16 cellular contexts compared by ENCODE assay signal in the genomic region with DNA sequence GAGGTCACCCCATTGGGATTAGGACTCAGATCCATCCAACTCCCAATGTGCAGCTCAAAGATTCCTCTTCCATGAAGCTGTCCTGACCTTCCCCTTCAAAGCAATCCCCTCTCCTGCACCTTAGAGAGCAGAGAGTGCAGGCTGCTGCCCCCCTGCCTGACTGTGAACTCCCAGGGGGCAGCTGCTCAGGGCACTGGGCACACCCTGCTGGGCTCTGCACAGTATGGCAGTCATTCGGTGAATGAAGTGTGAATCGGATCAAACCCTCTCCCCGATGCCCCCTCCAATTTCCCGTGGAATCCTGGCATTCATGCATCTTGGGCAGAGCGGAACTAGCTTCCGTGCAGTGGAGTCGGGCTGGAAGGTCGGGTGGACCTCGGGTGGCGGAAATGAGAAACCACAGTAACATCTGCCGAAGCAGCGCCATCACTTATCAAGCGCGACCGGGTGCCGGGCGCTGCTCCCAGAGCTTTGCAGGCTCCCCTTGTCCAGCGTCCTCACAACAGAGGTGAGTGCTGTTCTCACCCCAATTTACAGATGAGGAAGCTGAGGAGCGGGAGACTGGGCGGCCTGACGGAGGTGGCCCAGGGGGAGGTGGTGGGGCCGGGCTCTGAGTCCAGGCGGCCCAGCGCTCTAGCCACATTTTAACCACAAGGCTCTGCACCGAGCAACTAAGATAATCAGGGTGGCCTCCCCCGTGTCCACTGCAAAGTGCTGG. TPM values are rescaled to one million over a fixed set of nuclear protein-coding genes. Genes with fewer than 3 reads are reported as not detected.
DNase-seq lines count a peak whose midpoint lies in the region; ATAC-seq and TF ChIP-seq lines count a peak whose summit lies in the region.
"Had no signal": no experiment of that assay in that cellular context is flagged by ENCODE, and none has a peak within 500 bp of the region (broad histone marks: within the 10 kb centered on the region; RNA-seq: fewer than 3 reads in every experiment).

No MANE protein-coding gene starts in this region.

- H3K36me3 ChIP-seq in WERI-Rb-1 (no peaks in the 10 kb centered on the region), sigmoid colon (no peaks in the 10 kb centered on the region)

- no peak for TF ChIP-seq EP300 in sigmoid colon (IDR thresholded peaks at IDR 0.05)

- H3K4me1 ChIP-seq in sigmoid colon = no peaks in the 10 kb centered on the region

- H3K9me3 ChIP-seq in WERI-Rb-1 (ENCODE audit: severe bottlenecking) (no peaks in the 10 kb centered on the region), sigmoid colon (peaks cover 0 to 10% (median 7%) of the 10 kb centered on the region in 4 donors)
- H3K9me3 ChIP-seq: SK-N-SH had no signal

- DNase-seq in left cardiac atrium = peak; percentile 2
- no peak for DNase-seq in Right ventricle myocardium inferior (ENCODE audit: missing footprints)
- DNase-seq in NB4 (ENCODE audit: low read depth) = peak; percentile 90
- no peak for DNase-seq in WERI-Rb-1
- DNase-seq in sigmoid colon = peak; percentile 56
- DNase-seq in stimulated activated naive B cell treated with anti-CD40 and anti-IgM and Interleukin-4, amounts not matched to agents 10 μg/mL and 1 μg/mL and 100 μg/mL, for 72 hours = no peak
- DNase-seq in NCI-H1105 treated with DMSO at 0.1 percent for 48 hours (lab: John Stamatoyannopoulos, UW) = no peak
- DNase-seq: HFFc6, NCI-H1417 treated with DMSO at 0.1 percent for 48 hours, NCI-H1930, NCI-H2171, SHP77, SK-N-SH had no signal

- H3K27me3 Mint-ChIP-seq in stimulated activated naive B cell treated with anti-CD40 and anti-IgM and Interleukin-4, amounts not matched to agents 10 μg/mL and 1 μg/mL and 100 μg/mL, for 72 hours = peaks cover 12 to 29% of the 10 kb centered on the region in 2 donors

- H3K4me1 Mint-ChIP-seq in stimulated activated naive B cell treated with anti-CD40 and anti-IgM and Interleukin-4, amounts not matched to agents 10 μg/mL and 1 μg/mL and 100 μg/mL, for 72 hours = no peaks in the 10 kb centered on the region

- H3K4me3 ChIP-seq in NB4 (ENCODE audit: low read depth, low read length) = peak overlapping the region; percentile 6
- H3K4me3 ChIP-seq in WERI-Rb-1 (ENCODE audit: low read depth, low read length) = no peak overlapping the region
- H3K4me3 ChIP-seq in sigmoid colon = no peak overlapping the region

- H3K36me3 Mint-ChIP-seq in stimulated activated naive B cell treated with anti-CD40 and anti-IgM and Interleukin-4, amounts not matched to agents 10 μg/mL and 1 μg/mL and 100 μg/mL, for 72 hours = no peaks in the 10 kb centered on the region

- TF ChIP-seq POLR2A in NB4 (IDR thresholded peaks at IDR 0.05; ENCODE audit: extremely low read depth, insufficient read length) (no peak), sigmoid colon (IDR thresholded peaks at IDR 0.05) (no peak)

- H3K27me3 ChIP-seq in WERI-Rb-1 (ENCODE audit: insufficient read depth, low read depth, severe bottlenecking) (no peaks in the 10 kb centered on the region), sigmoid colon (peaks cover 0 to 32% (median 6%) of the 10 kb centered on the region in 3 donors)

- WGBS in sigmoid colon, 2 donors = 88 to 91% methylated on average over 26 of the region's 26 CpGs

- no peak for ATAC-seq in left cardiac atrium
- no peak for ATAC-seq in Right ventricle myocardium inferior
- no peak for ATAC-seq in stimulated activated naive B cell treated with anti-CD40 and anti-IgM and Interleukin-4, amounts not matched to agents 10 μg/mL and 1 μg/mL and 100 μg/mL, for 72 hours (replicated peaks)
- no peak for ATAC-seq in HG03439 (IDR thresholded peaks at IDR 0.05; ENCODE audit: unreplicated experiment)

- peak; percentile 54 for TF ChIP-seq CTCF in NB4 (IDR thresholded peaks at IDR 0.05; ENCODE audit: low read depth, low read length)
- TF ChIP-seq CTCF in WERI-Rb-1 (IDR thresholded peaks at IDR 0.05; ENCODE audit: low read depth, low read length) = 0 out of 2 replicates have a peak, but pooled peaks have one; percentile 13
- TF ChIP-seq CTCF in sigmoid colon (IDR thresholded peaks at IDR 0.05) = no peak

- intact Hi-C loops in left cardiac atrium (cut with DNase I) = no loop called here
- intact Hi-C loops in Right ventricle myocardium inferior (cut with DNase I) = no loop called here
- intact Hi-C loops in sigmoid colon (cut with DNase I) = no loop called here

- no peak overlapping the region for H3K4me3 Mint-ChIP-seq in stimulated activated naive B cell treated with anti-CD40 and anti-IgM and Interleukin-4, amounts not matched to agents 10 μg/mL and 1 μg/mL and 100 μg/mL, for 72 hours
- H3K4me3 Mint-ChIP-seq: HFFc6 had no signal

- no peak overlapping the region for H3K27ac Mint-ChIP-seq in stimulated activated naive B cell treated with anti-CD40 and anti-IgM and Interleukin-4, amounts not matched to agents 10 μg/mL and 1 μg/mL and 100 μg/mL, for 72 hours
- H3K27ac Mint-ChIP-seq: HFFc6 had no signal

- H3K27ac ChIP-seq in WERI-Rb-1 (no peak overlapping the region), sigmoid colon (no peak overlapping the region)
- H3K27ac ChIP-seq: C4-2B had no signal

- peaks cover 21 to 23% of the 10 kb centered on the region in 2 donors for H3K9me3 Mint-ChIP-seq in stimulated activated naive B cell treated with anti-CD40 and anti-IgM and Interleukin-4, amounts not matched to agents 10 μg/mL and 1 μg/mL and 100 μg/mL, for 72 hours

RNA-seq across cellular contexts. Expression of gene GALNT9, which starts 14.7 kb away (rescaled TPM):
- total RNA-seq in left cardiac atrium (1 to 10 TPM; 2.6 to 2.7 TPM), Right ventricle myocardium inferior (not detected), sigmoid colon (1 to 10 TPM in 3 of 4 donors, under 1 TPM in 1; 0.28 to 5.0 (median 3.2) TPM)
- polyA plus RNA-seq in sigmoid colon = under 1 TPM in 1 of 3 donors, not detected in 2; 0.45 TPM
- total RNA-seq: HFFc6, NCI-H460 had no signal
- polyA plus RNA-seq: SK-N-SH had no signal

Comparison
In these comparisons a context has a peak if more than half of its experiments do, and no peak if none do; other contexts are left out.
1. DNase-seq: peak in left cardiac atrium (single experiment), NB4 (single experiment) and sigmoid colon (single experiment); none in Right ventricle myocardium inferior (single experiment), WERI-Rb-1 (single experiment), stimulated activated naive B cell treated with anti-CD40 and anti-IgM and Interleukin-4, amounts not matched to agents 10 μg/mL and 1 μg/mL and 100 μg/mL, for 72 hours (single experiment) and NCI-H1105 treated with DMSO at 0.1 percent for 48 hours (single experiment).
2. CTCF ChIP-seq: peak in NB4 (single experiment) and WERI-Rb-1 (single experiment); none in sigmoid colon (0 of 4).